In genomic region chr1:17109897-17110554, GRCh38 we compare ENCODE assay signal across 17 cellular contexts. TPM values are rescaled to one million over a fixed set of nuclear protein-coding genes. Genes with fewer than 3 reads are reported as not detected.
A peak's percentile ranks its signal among the peaks of the same experiment; 100 is the strongest.
DNase-seq lines count a peak whose midpoint lies in the region; ATAC-seq and TF ChIP-seq lines count a peak whose summit lies in the region.
"Had no signal": no experiment of that assay in that cellular context is flagged by ENCODE, and none has a peak within 500 bp of the region (broad histone marks: within the 10 kb centered on the region; RNA-seq: fewer than 3 reads in every experiment).

No MANE protein-coding gene starts in this region.

- ATAC-seq in PC-3: peak; percentile 27; the same call in 1 of the 2 replicates

- H3K36me3 ChIP-seq in HEK293 (ENCODE audit: control insufficient read depth in 2 of 2, insufficient read depth in 1 of 2, low read length in 2 of 2) (no peaks in the 10 kb centered on the region), PC-3 (ENCODE audit: low read depth, low read length) (no peaks in the 10 kb centered on the region)
- H3K36me3 ChIP-seq: BE2C, suprapubic skin had no signal

- H2AFZ ChIP-seq in PC-3 (ENCODE audit: low read length): no peak overlapping the region

- DNase-seq in PC-3: no peak
- peak in 42 of 51 donors; percentile 20 to 91 (median 68) for DNase-seq in hypothalamus (lab: John Stamatoyannopoulos, UW)
- DNase-seq in posterior cingulate gyrus: peak in 9 of 10 donors; percentile 48 to 96 (median 72)
- no peak for DNase-seq in activated naive CD4-positive, alpha-beta T cell (lab: John Stamatoyannopoulos, UW)
- DNase-seq in kidney glomerular epithelial cell (lab: John Stamatoyannopoulos, UW): no peak
- no peak for DNase-seq in H4 (ENCODE audit: low spot score)
- DNase-seq in dermis blood vessel endothelial cell: no peak
- DNase-seq: activated CD4-positive, alpha-beta T cell treated with anti-CD3 and anti-CD28 coated beads, Interleukin-2, amount 10 ng/mL, durations not matched to agents 7 days and 5 days; aorta; BE2C; H7; NCI-H1048; NCI-H82; stimulated activated CD4-positive, alpha-beta T cell treated with anti-CD3 and anti-CD28 coated beads, Interleukin-15, amount 100 ng/mL, for 24 hours had no signal

- no peaks in the 10 kb centered on the region for H3K9me2 ChIP-seq in PC-3 (replicated peaks; ENCODE audit: low read length)

- BruUV-seq in PC-3 (replicated peaks; lab: Mats Ljungman, UMichigan): no TSS peak

- POLR2A ChIA-PET in HEK293 (lab: Yijun Ruan, JAX): interaction anchor here (0.6 kb wide), 1 partner anchor 63 kb away, joined by 3 read pairs; no protein-coding TSS in a partner anchor
- POLR2A ChIA-PET in PC-3 (lab: Charles Lee; ENCODE audit: unreplicated experiment): no interaction called here

- H3K79me2 ChIP-seq in PC-3 (ENCODE audit: low read length): no peaks in the 10 kb centered on the region

- H3K9me3 ChIP-seq in HEK293 (ENCODE audit: control insufficient read depth, insufficient read depth, low read depth, low read length) (no peaks in the 10 kb centered on the region), PC-3 (ENCODE audit: low read length) (no peaks in the 10 kb centered on the region)
- H3K9me3 ChIP-seq: BE2C, suprapubic skin had no signal

- CTCF ChIA-PET in HEK293 (lab: Yijun Ruan, JAX) (interaction anchor here (0.6 to 0.7 kb wide), 3 partner anchors 16 to 164 kb away, joined by 3 to 6 read pairs (median 3); no protein-coding TSS in a partner anchor), PC-3 (lab: Charles Lee) (no interaction called here)

- intact Hi-C loops in PC-3 (cut with micrococcal nuclease): no loop called here
- intact Hi-C loops in posterior cingulate gyrus (cut with DNase I): no loop called here

- H3F3A ChIP-seq in PC-3 (ENCODE audit: low read length, unreplicated experiment): no peaks in the 10 kb centered on the region

- H3K4me1 ChIP-seq in HEK293 (ENCODE audit: control insufficient read depth, insufficient read depth, low read length): no peaks in the 10 kb centered on the region; the same call in 1 of the 2 replicates
- no peaks in the 10 kb centered on the region for H3K4me1 ChIP-seq in PC-3 (ENCODE audit: insufficient read depth, low read length)
- H3K4me1 ChIP-seq: BE2C had no signal

- no peak overlapping the region for H3K27ac ChIP-seq in HEK293 (ENCODE audit: extremely low read depth, low read depth, low read length)
- H3K27ac ChIP-seq in PC-3 (ENCODE audit: low read length): no peak overlapping the region
- H3K27ac ChIP-seq: suprapubic skin had no signal

- H3K9ac ChIP-seq in PC-3 (ENCODE audit: low read length): no peak overlapping the region

- H4K20me1 ChIP-seq in PC-3 (ENCODE audit: low read length): no peaks in the 10 kb centered on the region

- H3K27me3 ChIP-seq in PC-3 (ENCODE audit: low read length): no peaks in the 10 kb centered on the region
- H3K27me3 ChIP-seq: BE2C had no signal

- TF ChIP-seq CTCF in HEK293 (tag by site-specific recombination; IDR thresholded peaks at IDR 0.05): no peak
- TF ChIP-seq CTCF in PC-3 (conservative IDR thresholded peaks at IDR 0.05; ENCODE audit: low read depth, low read length): no peak

- H3K4me2 ChIP-seq in PC-3 (ENCODE audit: low read length): no peak overlapping the region

- H3K4me3 ChIP-seq in HEK293 (ENCODE audit: low read depth, low read length) (no peak overlapping the region), PC-3 (ENCODE audit: low read length) (no peak overlapping the region)
- H3K4me3 ChIP-seq: suprapubic skin had no signal

TF ChIP-seq in HEK293, 187 proteins besides CTCF, POLR2A, EP300 and RAD21 (continues in another document):
- TF ChIP-seq ZNF830 (tag by site-specific recombination; IDR thresholded peaks at IDR 0.05; ENCODE audit: low read depth) (no peak), ZBTB20 (tag by site-specific recombination; IDR thresholded peaks at IDR 0.05) (peak; percentile 83), ZBTB8A (tag by site-specific recombination; IDR thresholded peaks at IDR 0.05) (peak; percentile 37; the same call in 1 of the 2 replicates), ZNF510 (tag by site-specific recombination; IDR thresholded peaks at IDR 0.05; ENCODE audit: insufficient replicate concordance) (no peak), ZNF449 (tag by site-specific recombination; IDR thresholded peaks at IDR 0.05) (no peak), TSHZ1 (tag by site-specific recombination; IDR thresholded peaks at IDR 0.05; ENCODE audit: borderline replicate concordance) (no peak), ZSCAN30 (tag by site-specific recombination; IDR thresholded peaks at IDR 0.05) (no peak), ZNF169 (tag by site-specific recombination; IDR thresholded peaks at IDR 0.05) (no peak), ZNF473 (tag by site-specific recombination; IDR thresholded peaks at IDR 0.05) (no peak), ZNF548 (tag by site-specific recombination; IDR thresholded peaks at IDR 0.05) (0 out of 2 replicates have a peak, but pooled peaks have one; percentile 10), MEIS1 (CRISPR knock-in tag; IDR thresholded peaks at IDR 0.05; ENCODE audit: borderline replicate concordance) (no peak), ZNF426 (tag by site-specific recombination; IDR thresholded peaks at IDR 0.05) (no peak), ZNF692 (tag by site-specific recombination; IDR thresholded peaks at IDR 0.05) (0 out of 2 replicates have a peak, but pooled peaks have one; percentile 18), YY2 (tag by site-specific recombination; IDR thresholded peaks at IDR 0.05) (no peak), PRDM1 (tag by site-specific recombination; IDR thresholded peaks at IDR 0.05) (no peak), ZNF843 (tag by site-specific recombination; IDR thresholded peaks at IDR 0.05) (no peak), KLF17 (tag by site-specific recombination; IDR thresholded peaks at IDR 0.05) (no peak), TCF7L2 (IDR thresholded peaks at IDR 0.05; ENCODE audit: borderline replicate concordance, low read depth, low read length) (no peak), ZNF48 (tag by site-specific recombination; IDR thresholded peaks at IDR 0.05) (no peak)

RNA-seq across cellular contexts. Expression of gene PADI2, which starts 9.2 kb away (rescaled TPM):
- 2.4 and 3.2 TPM in 2 replicates for total RNA-seq in PC-3 (2014; rRNA removed)
- 0.08 and 0.12 TPM in 2 replicates for total RNA-seq in H4 (2014; rRNA removed; shearing (Covaris generic))
- total RNA-seq in dermis blood vessel endothelial cell: 0.17 and 0.19 TPM in 2 replicates
- total RNA-seq: fibroblast of lung had no signal

RNA-seq across cellular contexts. Expression of gene SDHB, which starts 56.2 kb away (rescaled TPM):
- total RNA-seq in PC-3 (2014; rRNA removed): 283 and 336 TPM in 2 replicates
- 322 and 356 TPM in 2 replicates for total RNA-seq in H4 (2014; rRNA removed; shearing (Covaris generic))
- 116 and 129 TPM in 2 replicates for total RNA-seq in dermis blood vessel endothelial cell

Comparison
In these comparisons a context has a peak if more than half of its experiments do, and no peak if none do; other contexts are left out.
1. DNase-seq: peak in hypothalamus (42 of 51) and posterior cingulate gyrus (9 of 10); none in PC-3 (single experiment), activated naive CD4-positive, alpha-beta T cell (0 of 4), kidney glomerular epithelial cell (single experiment), H4 (single experiment) and dermis blood vessel endothelial cell (single experiment).